In genomic region chr6:19873031-19873430, GRCh38 we compare ENCODE assay signal across 15 cellular contexts. TPM values are rescaled to one million over a fixed set of nuclear protein-coding genes. Genes with fewer than 3 reads are reported as not detected.
A peak's percentile ranks its signal among the peaks of the same experiment; 100 is the strongest.
DNase-seq lines count a peak whose midpoint lies in the region; ATAC-seq and TF ChIP-seq lines count a peak whose summit lies in the region.
"Had no signal": no experiment of that assay in that cellular context is flagged by ENCODE, and none has a peak within 500 bp of the region (broad histone marks: within the 10 kb centered on the region; RNA-seq: fewer than 3 reads in every experiment).

No MANE protein-coding gene starts in this region.

- H3K27me3 Mint-ChIP-seq in MCF 10A (ENCODE audit: insufficient read depth, unreplicated experiment) (peaks cover 15% of the 10 kb centered on the region), type B pancreatic cell (no peaks in the 10 kb centered on the region)
- no peaks in the 10 kb centered on the region for H3K27me3 Mint-ChIP-seq in effector memory CD8-positive, alpha-beta T cell
- H3K27me3 Mint-ChIP-seq in activated T-cell treated with anti-CD3 and anti-CD28 coated beads, Interleukin-2, amount 50 U/mL, for 24 hours, result no peaks in the 10 kb centered on the region

- no peaks in the 10 kb centered on the region for H3K4me1 ChIP-seq in breast epithelium
- H3K4me1 ChIP-seq: prostate gland had no signal

- no peak overlapping the region for H3K4me3 Mint-ChIP-seq in MCF 10A (ENCODE audit: unreplicated experiment)
- no peak overlapping the region for H3K4me3 Mint-ChIP-seq in type B pancreatic cell
- no peak overlapping the region for H3K4me3 Mint-ChIP-seq in effector memory CD8-positive, alpha-beta T cell
- H3K4me3 Mint-ChIP-seq in activated T-cell treated with anti-CD3 and anti-CD28 coated beads, Interleukin-2, amount 50 U/mL, for 24 hours, result no peak overlapping the region

- no peaks in the 10 kb centered on the region for H3K36me3 ChIP-seq in breast epithelium
- H3K36me3 ChIP-seq: prostate gland had no signal

- H3K4me3 ChIP-seq in breast epithelium, result no peak overlapping the region
- no peak overlapping the region for H3K4me3 ChIP-seq in choroid plexus epithelial cell (ENCODE audit: low read depth, low read length)
- H3K4me3 ChIP-seq: mucosa of descending colon, prostate gland had no signal

- POLR2A ChIA-PET in MCF 10A (lab: Yijun Ruan, JAX), result interaction anchor here (1.2 kb wide), 1 partner anchor 9 kb away, joined by 3 read pairs; no protein-coding TSS in a partner anchor

- no peaks in the 10 kb centered on the region for H3K9me3 ChIP-seq in breast epithelium
- H3K9me3 ChIP-seq: mucosa of descending colon, prostate gland had no signal

- H3K4me1 Mint-ChIP-seq in MCF 10A (ENCODE audit: insufficient read depth, unreplicated experiment) (no peaks in the 10 kb centered on the region), type B pancreatic cell (ENCODE audit: unreplicated experiment) (no peaks in the 10 kb centered on the region)
- H3K4me1 Mint-ChIP-seq in effector memory CD8-positive, alpha-beta T cell (ENCODE audit: low read depth in 2 of 2), result no peaks in the 10 kb centered on the region
- no peaks in the 10 kb centered on the region for H3K4me1 Mint-ChIP-seq in activated T-cell treated with anti-CD3 and anti-CD28 coated beads, Interleukin-2, amount 50 U/mL, for 24 hours (ENCODE audit: low read depth)

- H3K9me3 Mint-ChIP-seq in MCF 10A (ENCODE audit: unreplicated experiment), result no peaks in the 10 kb centered on the region
- no peaks in the 10 kb centered on the region for H3K9me3 Mint-ChIP-seq in type B pancreatic cell
- no peaks in the 10 kb centered on the region for H3K9me3 Mint-ChIP-seq in effector memory CD8-positive, alpha-beta T cell
- no peaks in the 10 kb centered on the region for H3K9me3 Mint-ChIP-seq in activated T-cell treated with anti-CD3 and anti-CD28 coated beads, Interleukin-2, amount 50 U/mL, for 24 hours

- BruUV-seq in MCF 10A (replicated peaks; lab: Mats Ljungman, UMichigan), result no TSS peak

- no peak overlapping the region for H3K27ac ChIP-seq in breast epithelium
- H3K27ac ChIP-seq: prostate gland had no signal

- intact Hi-C loops in MCF 10A (cut with micrococcal nuclease), result no loop called here
- intact Hi-C loops in breast epithelium (cut with DNase I; ENCODE audit: low total_unique reads), result no loop called here

- no peak for ATAC-seq in effector memory CD8-positive, alpha-beta T cell (replicated peaks)
- ATAC-seq: mucosa of descending colon had no signal

- TF ChIP-seq CTCF in MCF 10A (IDR thresholded peaks at IDR 0.05; ENCODE audit: unreplicated experiment), result no peak
- TF ChIP-seq CTCF in breast epithelium (IDR thresholded peaks at IDR 0.05), result no peak
- TF ChIP-seq CTCF in choroid plexus epithelial cell (conservative IDR thresholded peaks at IDR 0.05; ENCODE audit: low read depth, low read length), result peak; percentile 15
- peak; percentile 36 for TF ChIP-seq CTCF in type B pancreatic cell (conservative IDR thresholded peaks at IDR 0.05)

- H3K27ac Mint-ChIP-seq in MCF 10A (ENCODE audit: low read depth, unreplicated experiment), result no peak overlapping the region
- no peak overlapping the region for H3K27ac Mint-ChIP-seq in type B pancreatic cell
- H3K27ac Mint-ChIP-seq in effector memory CD8-positive, alpha-beta T cell, result no peak overlapping the region
- H3K27ac Mint-ChIP-seq in activated T-cell treated with anti-CD3 and anti-CD28 coated beads, Interleukin-2, amount 50 U/mL, for 24 hours, result no peak overlapping the region

- H3K27me3 ChIP-seq in breast epithelium, result no peaks in the 10 kb centered on the region

- DNase-seq in MCF 10A (ENCODE audit: unreplicated experiment) (peak; percentile 26), breast epithelium (ENCODE audit: low spot score in 2 of 2) (no peak), NCI-H146 treated with DMSO at 0.1 percent for 48 hours (lab: John Stamatoyannopoulos, UW; ENCODE audit: unreplicated experiment) (peak; percentile 55), choroid plexus epithelial cell (ENCODE audit: low read depth) (no peak), type B pancreatic cell (ENCODE audit: extremely low spot score, unreplicated experiment) (no peak), cortex of kidney (lab: John Stamatoyannopoulos, UW) (no peak)
- DNase-seq in effector memory CD8-positive, alpha-beta T cell, result no peak
- no peak for DNase-seq in activated T-cell treated with anti-CD3 and anti-CD28 coated beads, Interleukin-2, amount 50 U/mL, for 24 hours
- DNase-seq: activated CD4-positive, CD25-positive, alpha-beta regulatory T cell treated with anti-CD3 and anti-CD28 coated beads, Interleukin-2, amount 50 U/mL, for 72 hours; DMS79; GOT3; mucosa of descending colon; NCI-H1105 treated with DMSO at 0.1 percent for 48 hours had no signal

- no peak for TF ChIP-seq POLR2A in breast epithelium (IDR thresholded peaks at IDR 0.05)

- H3K36me3 Mint-ChIP-seq in MCF 10A (ENCODE audit: insufficient read depth, unreplicated experiment), result no peaks in the 10 kb centered on the region
- no peaks in the 10 kb centered on the region for H3K36me3 Mint-ChIP-seq in type B pancreatic cell
- no peaks in the 10 kb centered on the region for H3K36me3 Mint-ChIP-seq in effector memory CD8-positive, alpha-beta T cell (ENCODE audit: insufficient read depth)
- no peaks in the 10 kb centered on the region for H3K36me3 Mint-ChIP-seq in activated T-cell treated with anti-CD3 and anti-CD28 coated beads, Interleukin-2, amount 50 U/mL, for 24 hours (ENCODE audit: low read depth)

- CTCF ChIA-PET in MCF 10A (lab: Yijun Ruan, JAX), result interaction anchor here (0.6 to 0.8 kb wide), 3 partner anchors 20 to 1336 kb away, joined by 3 to 4 read pairs (median 4); no protein-coding TSS in a partner anchor

RNA-seq across cellular contexts. Expression of gene ID4, which starts 35.9 kb away (rescaled TPM):
- total RNA-seq in MCF 10A (2022) (not detected in 2 replicates), breast epithelium (10 to 100 TPM; 45.9 to 92.9 (median 57.1) TPM), type B pancreatic cell (ENCODE audit: low replicate concordance) (83.6 and 90.9 TPM in 2 replicates)
- total RNA-seq: HT-29 had no signal

Comparison
In these comparisons a context has a peak if more than half of its experiments do, and no peak if none do; other contexts are left out.
1. DNase-seq: peak in MCF 10A (single experiment) and NCI-H146 treated with DMSO at 0.1 percent for 48 hours (single experiment); none in breast epithelium (0 of 2), choroid plexus epithelial cell (single experiment), type B pancreatic cell (single experiment), effector memory CD8-positive, alpha-beta T cell (0 of 3), activated T-cell treated with anti-CD3 and anti-CD28 coated beads, Interleukin-2, amount 50 U/mL, for 24 hours (single experiment) and cortex of kidney (single experiment).
2. RNA of gene ID4, which starts 35.9 kb away (total RNA-seq): 83.6 to 90.9 TPM in type B pancreatic cell and 45.9 to 92.9 TPM in breast epithelium; not detected in MCF 10A; every median in the first group is over 10 times any median in the second.
3. CTCF ChIP-seq: peak in choroid plexus epithelial cell (single experiment) and type B pancreatic cell (single experiment); none in MCF 10A (single experiment) and breast epithelium (0 of 3).